Comparison of ENCODE assay signal across 24 cellular contexts in genomic region chr15:40329804-40330203, GRCh38. TPM values are rescaled to one million over a fixed set of nuclear protein-coding genes. Genes with fewer than 3 reads are reported as not detected.
DNase-seq lines count a peak whose midpoint lies in the region; ATAC-seq and TF ChIP-seq lines count a peak whose summit lies in the region.
"Had no signal": no experiment of that assay in that cellular context is flagged by ENCODE, and none has a peak within 500 bp of the region (broad histone marks: within the 10 kb centered on the region; RNA-seq: fewer than 3 reads in every experiment).

No MANE protein-coding gene starts in this region.

- no peaks in the 10 kb centered on the region for H3K9me3 ChIP-seq in breast epithelium
- no peaks in the 10 kb centered on the region for H3K9me3 ChIP-seq in mammary epithelial cell (replicated peaks; ENCODE audit: insufficient read depth, low read length)
- no peaks in the 10 kb centered on the region for H3K9me3 ChIP-seq in muscle layer of colon (ENCODE audit: low read length)
- no peaks in the 10 kb centered on the region for H3K9me3 ChIP-seq in tibial artery
- H3K9me3 ChIP-seq: Peyer's patch had no signal

- 82% methylated on average over 7 of the region's 7 CpGs for WGBS in mammary epithelial cell (ENCODE audit: low coverage, missing lambda C conversion rate)

- H3K36me3 Mint-ChIP-seq in chondrocyte (ENCODE audit: low read depth), result peaks cover 10% of the 10 kb centered on the region
- H3K36me3 Mint-ChIP-seq: activated naive CD4-positive, alpha-beta T cell treated with anti-CD3 and anti-CD28 coated beads, Interleukin-2, amount 50 U/mL, for 24 hours had no signal

- BruUV-seq in mammary epithelial cell (replicated peaks; lab: Mats Ljungman, UMichigan), result no TSS peak

- in situ Hi-C loops in mammary epithelial cell (cut with MboI; ENCODE audit: low sequenced_read_pairs in 2 of 2), result no loop called here

- H4K20me1 ChIP-seq in mammary epithelial cell (ENCODE audit: insufficient read depth, low read length), result no peaks in the 10 kb centered on the region

- no peaks in the 10 kb centered on the region for H3K36me3 ChIP-seq in breast epithelium
- peaks cover 4% of the 10 kb centered on the region for H3K36me3 ChIP-seq in mammary epithelial cell (ENCODE audit: insufficient read depth, low read length)
- peaks cover 19% of the 10 kb centered on the region for H3K36me3 ChIP-seq in muscle layer of colon (ENCODE audit: insufficient read depth, low read length)
- H3K36me3 ChIP-seq in tibial artery, result peaks cover 0 to 8% (median 0%) of the 10 kb centered on the region in 3 donors
- H3K36me3 ChIP-seq: Peyer's patch had no signal

- H3K27me3 Mint-ChIP-seq in chondrocyte (ENCODE audit: low read depth), result no peaks in the 10 kb centered on the region
- H3K27me3 Mint-ChIP-seq: activated naive CD4-positive, alpha-beta T cell treated with anti-CD3 and anti-CD28 coated beads, Interleukin-2, amount 50 U/mL, for 24 hours had no signal

- H3K4me2 ChIP-seq in mammary epithelial cell (ENCODE audit: insufficient read depth, low read depth, low read length), result no peak overlapping the region

- TF ChIP-seq CTCF in breast epithelium (IDR thresholded peaks at IDR 0.05) (no peak), mammary epithelial cell (conservative IDR thresholded peaks at IDR 0.05 in 1 of 2, IDR thresholded peaks at IDR 0.05 in 1 of 2; ENCODE audit: extremely low read depth in 1 of 2, insufficient read depth in 1 of 2, low read depth in 1 of 2, low read length in 2 of 2) (no peak), chondrocyte (IDR thresholded peaks at IDR 0.05) (no peak), tibial artery (IDR thresholded peaks at IDR 0.05) (no peak)

- H3K27me3 ChIP-seq in breast epithelium (no peaks in the 10 kb centered on the region), mammary epithelial cell (ENCODE audit: insufficient read depth, low read length) (no peaks in the 10 kb centered on the region), muscle layer of colon (ENCODE audit: control insufficient read depth in 1 of 2, insufficient read depth in 2 of 2, low read length in 2 of 2) (no peaks in the 10 kb centered on the region), tibial artery (no peaks in the 10 kb centered on the region)
- H3K27me3 ChIP-seq: Peyer's patch had no signal

- no peak for ATAC-seq in GM21717 (IDR thresholded peaks at IDR 0.05; ENCODE audit: unreplicated experiment)
- ATAC-seq: activated T-cell treated with anti-CD3 and anti-CD28 coated beads, Interleukin-2, amount 50 U/mL, for 4 hours had no signal

- no peaks in the 10 kb centered on the region for H3K9me3 Mint-ChIP-seq in chondrocyte (ENCODE audit: low read depth)
- H3K9me3 Mint-ChIP-seq: activated naive CD4-positive, alpha-beta T cell treated with anti-CD3 and anti-CD28 coated beads, Interleukin-2, amount 50 U/mL, for 24 hours; activated T-cell treated with anti-CD3 and anti-CD28 coated beads, Interleukin-2, amount 50 U/mL, for 4 hours; type B pancreatic cell had no signal

- no peak overlapping the region for H3K9ac ChIP-seq in mammary epithelial cell (ENCODE audit: insufficient read depth, low read length)
- no peak overlapping the region for H3K9ac ChIP-seq in muscle layer of colon (ENCODE audit: low read length)
- H3K9ac ChIP-seq: parathyroid adenoma had no signal

- CTCF ChIA-PET in mammary epithelial cell (lab: Charles Lee; ENCODE audit: low non-redundant PET), result no interaction called here

- H3K27ac Mint-ChIP-seq in chondrocyte (ENCODE audit: unreplicated experiment), result peak overlapping the region; percentile 91
- H3K27ac Mint-ChIP-seq: activated naive CD4-positive, alpha-beta T cell treated with anti-CD3 and anti-CD28 coated beads, Interleukin-2, amount 50 U/mL, for 24 hours; type B pancreatic cell had no signal

- intact Hi-C loops in breast epithelium (cut with DNase I; ENCODE audit: low total_unique reads) (no loop called here), mammary epithelial cell (cut with micrococcal nuclease) (no loop called here), tibial artery (cut with DNase I; ENCODE audit: low total_unique reads) (no loop called here)

- peaks cover 95% of the 10 kb centered on the region for H3K4me1 Mint-ChIP-seq in chondrocyte (ENCODE audit: low read depth)

- TF ChIP-seq POLR2A in breast epithelium (IDR thresholded peaks at IDR 0.05), result no peak

- no peak overlapping the region for H3K4me3 ChIP-seq in breast epithelium
- no peak overlapping the region for H3K4me3 ChIP-seq in mammary epithelial cell (replicated peaks in 1 of 3; ENCODE audit: insufficient read depth in 1 of 3, low read depth in 2 of 3, low read length in 3 of 3)
- H3K4me3 ChIP-seq in muscle layer of colon (ENCODE audit: low read depth in 1 of 2, low read length in 2 of 2), result no peak overlapping the region
- no peak overlapping the region for H3K4me3 ChIP-seq in tibial artery
- H3K4me3 ChIP-seq: Peyer's patch had no signal

- H2AFZ ChIP-seq in mammary epithelial cell (ENCODE audit: low read depth, low read length), result no peak overlapping the region
- H2AFZ ChIP-seq: parathyroid adenoma had no signal

- H3K4me1 ChIP-seq in breast epithelium, result peaks cover 7 to 14% of the 10 kb centered on the region in 2 donors
- peaks cover 49% of the 10 kb centered on the region for H3K4me1 ChIP-seq in mammary epithelial cell (ENCODE audit: insufficient read depth, low read length)
- H3K4me1 ChIP-seq in muscle layer of colon (ENCODE audit: insufficient read depth, low read length), result peaks cover 87% of the 10 kb centered on the region
- peaks cover 0 to 94% (median 69%) of the 10 kb centered on the region in 4 donors for H3K4me1 ChIP-seq in tibial artery

- H3K4me3 Mint-ChIP-seq in chondrocyte (ENCODE audit: unreplicated experiment), result no peak overlapping the region
- H3K4me3 Mint-ChIP-seq: activated naive CD4-positive, alpha-beta T cell treated with anti-CD3 and anti-CD28 coated beads, Interleukin-2, amount 50 U/mL, for 24 hours; activated T-cell treated with anti-CD3 and anti-CD28 coated beads, Interleukin-2, amount 50 U/mL, for 4 hours; type B pancreatic cell had no signal

- H3K27ac ChIP-seq in breast epithelium, result peak overlapping the region; percentile 40 to 43
- H3K27ac ChIP-seq in mammary epithelial cell (ENCODE audit: insufficient read depth, low read depth, low read length), result no peak overlapping the region
- H3K27ac ChIP-seq in muscle layer of colon (ENCODE audit: low read depth, low read length), result peak overlapping the region; percentile 84
- peak overlapping the region; percentile 90 to 92 for H3K27ac ChIP-seq in tibial artery
- H3K27ac ChIP-seq: 22Rv1, parathyroid adenoma had no signal

- no peak for DNase-seq in breast epithelium (ENCODE audit: low spot score in 2 of 2)
- no peak for DNase-seq in mammary epithelial cell
- DNase-seq in chondrocyte (ENCODE audit: low spot score), result no peak
- DNase-seq in tibial artery, result no peak
- DNase-seq in NCI-H345 (lab: John Stamatoyannopoulos, UW), result no peak
- no peak for DNase-seq in NCI-H2081 treated with DMSO at 0.1 percent for 48 hours (lab: John Stamatoyannopoulos, UW)
- DNase-seq: activated CD4-positive, alpha-beta T cell treated with anti-CD3 and anti-CD28 coated beads, Interleukin-2, amount 50 U/mL, for 48 hours; activated T-cell treated with anti-CD3 and anti-CD28 coated beads, Interleukin-2, amount 50 U/mL, for 4 hours; DMS 273 treated with DMSO at 0.1 percent for 48 hours; hippocampal formation; NCI-H2171; NCI-H82; small intestine had no signal

- peaks cover 27% of the 10 kb centered on the region for H3K79me2 ChIP-seq in mammary epithelial cell (ENCODE audit: insufficient read depth, low read length)
- H3K79me2 ChIP-seq: parathyroid adenoma had no signal

- dilution Hi-C loops in mammary epithelial cell (cut with HindIII; ENCODE audit: low sequenced_read_pairs), result loop anchor here (5.0 kb wide), 3 partner anchors 43 to 88 kb away; no protein-coding TSS in a partner anchor

RNA-seq across cellular contexts. Expression of gene INAFM2, which starts 6.3 kb away (rescaled TPM):
- 10 to 100 TPM in 2 of 3 donors, 1 to 10 TPM in 1; 5.1 to 17.3 (median 12.5) TPM for total RNA-seq in breast epithelium
- 10 to 100 TPM; 25.5 to 28.0 TPM for total RNA-seq in mammary epithelial cell
- 10.9 TPM for polyA plus RNA-seq in mammary epithelial cell
- polyA minus RNA-seq in mammary epithelial cell, result 40.5 TPM
- 68.8 to 128 TPM (median 80.6 TPM) in 3 replicates for total RNA-seq in chondrocyte

RNA-seq across cellular contexts. Expression of gene CCDC9B, which starts 10.9 kb away (rescaled TPM):
- total RNA-seq in breast epithelium (10 to 100 TPM in 1 of 3 donors, 1 to 10 TPM in 2; 4.0 to 14.1 (median 9.4) TPM), mammary epithelial cell (100 to 1,000 TPM in 1 of 2 donors, 10 to 100 TPM in 1; 67.3 to 164 TPM), chondrocyte (55.4 to 60.0 TPM (median 58.0 TPM) in 3 replicates)
- polyA plus RNA-seq in mammary epithelial cell, result 7.4 TPM
- 99.0 TPM for polyA minus RNA-seq in mammary epithelial cell

RNA-seq across cellular contexts. Expression of gene PHGR1, which starts 21.0 kb away (rescaled TPM):
- total RNA-seq in breast epithelium (1 to 10 TPM in 2 of 3 donors, not detected in 1; 7.0 to 8.5 TPM), mammary epithelial cell (not detected), chondrocyte (not detected in 3 replicates)
- not detected for polyA plus RNA-seq in mammary epithelial cell
- polyA minus RNA-seq in mammary epithelial cell, result not detected
- total RNA-seq: bronchial epithelial cell, kidney, myocyte had no signal
- polyA plus RNA-seq: BJ had no signal

RNA-seq across cellular contexts. Expression of gene PLCB2, which starts 22.1 kb away (rescaled TPM):
- total RNA-seq in breast epithelium (10 to 100 TPM in 2 of 3 donors, 1 to 10 TPM in 1; 4.3 to 17.9 (median 13.6) TPM), mammary epithelial cell (1 to 10 TPM in 1 of 2 donors, under 1 TPM in 1; 0.67 to 1.4 TPM), chondrocyte (1.4 to 3.4 TPM (median 2.8 TPM) in 3 replicates)
- polyA plus RNA-seq in mammary epithelial cell, result 0.97 TPM
- polyA minus RNA-seq in mammary epithelial cell, result not detected
- total RNA-seq: bronchial epithelial cell had no signal

RNA-seq across cellular contexts. Expression of gene DISP2, which starts 28.2 kb away (rescaled TPM):
- total RNA-seq in breast epithelium, result under 1 TPM; under 0.01 to 0.88 (median under 0.01) TPM
- 1 to 10 TPM in 1 of 2 donors, under 1 TPM in 1; under 0.01 to 1.6 TPM for total RNA-seq in mammary epithelial cell
- 0.54 TPM for polyA plus RNA-seq in mammary epithelial cell
- 0.47 TPM for polyA minus RNA-seq in mammary epithelial cell
- total RNA-seq in chondrocyte, result 1.3 to 2.2 TPM (median 1.4 TPM) in 3 replicates
